Comparison of ENCODE assay signal across 9 cellular contexts in the genomic region with DNA sequence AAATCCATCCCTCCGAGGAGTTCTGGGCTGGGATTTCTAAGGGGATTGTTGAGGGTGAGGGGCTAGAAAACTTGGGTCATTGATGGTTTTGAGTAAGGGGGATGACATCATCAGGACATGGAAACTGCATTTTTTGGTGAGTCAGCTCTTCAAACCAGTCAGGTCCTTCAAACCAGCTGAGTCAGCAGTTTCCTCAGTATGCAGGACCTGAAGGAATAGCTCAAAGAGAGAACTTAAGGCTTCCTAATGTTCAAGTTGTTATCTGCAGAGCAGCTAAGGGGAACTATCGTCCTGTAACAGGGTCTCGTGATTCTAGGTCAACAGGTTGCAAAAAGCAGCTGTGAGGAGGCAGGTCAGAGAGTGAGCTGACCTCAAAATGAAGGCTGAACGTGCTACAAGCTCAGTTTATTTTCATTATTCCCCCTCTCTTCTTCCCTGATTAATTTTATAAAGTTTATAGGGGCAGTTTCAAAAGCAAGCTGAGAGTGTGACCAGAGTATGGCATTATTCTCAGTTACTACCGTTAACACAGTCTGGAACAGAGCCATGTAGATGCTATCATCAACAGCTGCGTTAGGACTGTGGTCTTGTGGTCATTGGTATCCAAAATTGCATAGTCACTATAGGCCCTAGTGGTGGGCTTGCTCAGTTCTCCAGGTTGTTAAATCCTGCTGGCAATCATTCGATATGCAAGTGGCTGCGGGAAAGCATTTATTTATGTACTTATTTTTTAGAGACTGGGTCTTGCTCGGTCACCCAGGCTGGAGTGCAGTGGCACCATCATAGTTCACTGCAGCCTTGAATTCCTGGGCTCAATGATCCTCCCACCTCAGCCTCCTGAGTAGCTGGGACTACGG. TPM values are rescaled to one million over a fixed set of nuclear protein-coding genes. Genes with fewer than 3 reads are reported as not detected.
DNase-seq lines count a peak whose midpoint lies in the region; ATAC-seq and TF ChIP-seq lines count a peak whose summit lies in the region.
"Had no signal": no experiment of that assay in that cellular context is flagged by ENCODE, and none has a peak within 500 bp of the region (broad histone marks: within the 10 kb centered on the region; RNA-seq: fewer than 3 reads in every experiment).

No MANE protein-coding gene starts in this region.

- no peak for TF ChIP-seq RAD21 in SK-N-SH (IDR thresholded peaks at IDR 0.05; ENCODE audit: low read length)

- TF ChIP-seq POLR2A in suprapubic skin (IDR thresholded peaks at IDR 0.05) = no peak

- no peak overlapping the region for H3K4me3 ChIP-seq in SK-N-SH (ENCODE audit: low read depth in 2 of 2, low read length in 1 of 2)
- no peak overlapping the region for H3K4me3 ChIP-seq in suprapubic skin

- no peak overlapping the region for H3K9ac ChIP-seq in SK-N-SH

- H3K27me3 ChIP-seq in SK-N-SH (ENCODE audit: insufficient read depth) (no peaks in the 10 kb centered on the region), suprapubic skin (no peaks in the 10 kb centered on the region)

- H3K4me1 ChIP-seq in SK-N-SH (ENCODE audit: control insufficient read depth in 1 of 2, insufficient read depth in 2 of 2, low read depth in 1 of 2, low read length in 1 of 2) (peaks cover 6 to 12% of the 10 kb centered on the region in 2 experiments; a peak in 3 of 4 replicates), suprapubic skin (no peaks in the 10 kb centered on the region)

- ATAC-seq in Right ventricle myocardium superior (ENCODE audit: poor library complexity) = peak; percentile 49
- no peak for ATAC-seq in HG02642 (IDR thresholded peaks at IDR 0.05; ENCODE audit: poor library complexity, unreplicated experiment)

- H2AFZ ChIP-seq in SK-N-SH (ENCODE audit: low read depth) = no peak overlapping the region

- H3K4me2 ChIP-seq in SK-N-SH = no peak overlapping the region

- WGBS in SK-N-SH (ENCODE audit: low lambda C conversion rate) = 75% methylated on average over 10 of the region's 10 CpGs
- WGBS in suprapubic skin = 69% methylated on average over 10 of the region's 10 CpGs

- TF ChIP-seq CTCF in SK-N-SH (IDR thresholded peaks at IDR 0.05) (no peak), suprapubic skin (IDR thresholded peaks at IDR 0.05) (no peak)

- TF ChIP-seq EP300 in SK-N-SH (IDR thresholded peaks at IDR 0.05; ENCODE audit: borderline replicate concordance in 1 of 2, low read depth in 1 of 2, low read length in 1 of 2) (0 out of 4 replicates have a peak, but pooled peaks of 1 of the 2 experiments have one; percentile 17), suprapubic skin (IDR thresholded peaks at IDR 0.05) (no peak)

- no peaks in the 10 kb centered on the region for H3K9me2 ChIP-seq in SK-N-SH

- no peaks in the 10 kb centered on the region for H3K36me3 ChIP-seq in SK-N-SH (replicated peaks in 1 of 2; ENCODE audit: control insufficient read depth in 1 of 2, insufficient read depth in 2 of 2, low read length in 1 of 2)
- no peaks in the 10 kb centered on the region for H3K36me3 ChIP-seq in suprapubic skin

- H4K20me1 ChIP-seq in SK-N-SH (ENCODE audit: insufficient read depth) = no peaks in the 10 kb centered on the region

- peak; percentile 49 for DNase-seq in NCI-H2196 (lab: John Stamatoyannopoulos, UW; ENCODE audit: unreplicated experiment)
- DNase-seq in NCI-H2196 treated with DMSO at 0.1 percent for 48 hours (lab: John Stamatoyannopoulos, UW; ENCODE audit: unreplicated experiment) = no peak
- no peak for DNase-seq in SK-N-SH
- DNase-seq in Right ventricle myocardium superior = no peak
- DNase-seq in suprapubic skin (ENCODE audit: low spot score in 2 of 2) = peak; percentile 21 to 35
- no peak for DNase-seq in stimulated activated CD4-positive, alpha-beta T cell treated with anti-CD3 and anti-CD28 coated beads, Interleukin-4, amount 100 ng/mL, for 4 hours
- DNase-seq in NCI-H446 treated with DMSO at 0.1 percent for 48 hours (lab: John Stamatoyannopoulos, UW) = no peak
- DNase-seq: NCI-H187 had no signal

- CTCF ChIA-PET in SK-N-SH (lab: Yijun Ruan, JAX) = interaction anchor here (0.9 to 47.0 kb wide), 7 partner anchors 8 to 200 kb away, joined by 4 to 1422 read pairs (median 21); no protein-coding TSS in a partner anchor

- POLR2A ChIA-PET in SK-N-SH (lab: Yijun Ruan, JAX) = no interaction called here

- no peaks in the 10 kb centered on the region for H3K79me2 ChIP-seq in SK-N-SH (ENCODE audit: insufficient read depth)

- no peaks in the 10 kb centered on the region for H3F3A ChIP-seq in SK-N-SH (replicated peaks; ENCODE audit: insufficient read depth)

- no peak overlapping the region; a peak in 2 of 4 replicates for H3K27ac ChIP-seq in SK-N-SH (ENCODE audit: low read depth in 2 of 2, low read length in 1 of 2)
- H3K27ac ChIP-seq in suprapubic skin = no peak overlapping the region

- intact Hi-C loops in Right ventricle myocardium superior (cut with DNase I) = no loop called here

- H3K9me3 ChIP-seq in SK-N-SH (no peaks in the 10 kb centered on the region), suprapubic skin (no peaks in the 10 kb centered on the region)

TF ChIP-seq in SK-N-SH, 30 proteins besides CTCF, POLR2A, EP300 and RAD21:
- peak; percentile 37; the same call in 1 of the 2 replicates for TF ChIP-seq NFIC (IDR thresholded peaks at IDR 0.05; ENCODE audit: borderline replicate concordance)
- TF ChIP-seq RFX5 (IDR thresholded peaks at IDR 0.05; ENCODE audit: low read length) = no peak
- TF ChIP-seq RCOR1 (IDR thresholded peaks at IDR 0.05; ENCODE audit: low read length) = peak; percentile 34; the same call in 1 of the 2 replicates
- peak; percentile 87 for TF ChIP-seq GATA2 (CRISPR knock-in tag; IDR thresholded peaks at IDR 0.05)
- peak; percentile 23; the same call in 1 of the 2 replicates for TF ChIP-seq TCF12 (IDR thresholded peaks at IDR 0.05)
- peak; percentile 33; the same call in 1 of the 2 replicates for TF ChIP-seq FOSL2 (IDR thresholded peaks at IDR 0.05; ENCODE audit: borderline replicate concordance, low read depth)

RNA-seq across cellular contexts. Expression of a gene that starts 10.7 kb away (rescaled TPM):
- 16.2 and 18.8 TPM in 2 replicates for polyA plus RNA-seq in SK-N-SH (2012; rRNA removed)
- polyA plus RNA-seq in SK-N-SH (2012; cell fraction: cytosol; rRNA removed) = 14.0 and 19.2 TPM in 2 replicates
- polyA plus RNA-seq in SK-N-SH (2012; cell fraction: nucleus; rRNA removed) = 17.4 and 19.3 TPM in 2 replicates
- total RNA-seq in Right ventricle myocardium superior (19.9 TPM), suprapubic skin (10 to 100 TPM in 3 of 4 donors, 1 to 10 TPM in 1; 7.7 to 16.7 (median 15.1) TPM)

Comparison
In these comparisons a context has a peak if more than half of its experiments do, and no peak if none do; other contexts are left out.
1. DNase-seq: peak in NCI-H2196 (single experiment) and suprapubic skin (2 of 2); none in NCI-H2196 treated with DMSO at 0.1 percent for 48 hours (single experiment), SK-N-SH (single experiment), Right ventricle myocardium superior (single experiment), stimulated activated CD4-positive, alpha-beta T cell treated with anti-CD3 and anti-CD28 coated beads, Interleukin-4, amount 100 ng/mL, for 4 hours (0 of 2) and NCI-H446 treated with DMSO at 0.1 percent for 48 hours (single experiment).